In genomic region chr17:47117386-47117785, GRCh38 we compare ENCODE assay signal across 30 cellular contexts.
"Had no signal": no experiment of that assay in that cellular context is flagged by ENCODE, and none has a peak within 500 bp of the region (broad histone marks: within the 10 kb centered on the region; RNA-seq: fewer than 3 reads in every experiment).

No MANE protein-coding gene starts in this region.

- H3K9me3 ChIP-seq: ascending aorta, left lung, ovary, prostate gland, thyroid gland, upper lobe of left lung had no signal

- H3K36me3 ChIP-seq: ovary, prostate gland had no signal

- H3K4me1 Mint-ChIP-seq: activated naive CD8-positive, alpha-beta T cell treated with anti-CD3 and anti-CD28 coated beads, Interleukin-2, amount 10 ng/mL, durations not matched to agents 7 days and 5 days; central memory CD8-positive, alpha-beta T cell; naive B cell; nephron progenitor cell; stimulated activated effector memory CD8-positive, alpha-beta T cell treated with anti-CD3 and anti-CD28 coated beads, Interleukin-12 subunit alpha, Interleukin-12 subunit beta, amount 100 ng/mL, for 72 hours had no signal

- H3K4me3 ChIP-seq: ascending aorta, left lung, lung, ovary, prostate gland, skin epidermis, thyroid gland, upper lobe of left lung had no signal

- ATAC-seq: left lung; sciatic nerve; stimulated activated effector memory CD8-positive, alpha-beta T cell treated with anti-CD3 and anti-CD28 coated beads, Interleukin-12 subunit alpha, Interleukin-12 subunit beta, amount 100 ng/mL, for 72 hours had no signal

- H3K27ac Mint-ChIP-seq: activated naive CD4-positive, alpha-beta T cell treated with anti-CD3 and anti-CD28 coated beads for 36 hours; activated naive CD8-positive, alpha-beta T cell treated with anti-CD3 and anti-CD28 coated beads, Interleukin-2, amount 10 ng/mL, durations not matched to agents 7 days and 5 days; stimulated activated effector memory CD8-positive, alpha-beta T cell treated with anti-CD3 and anti-CD28 coated beads, Interleukin-12 subunit alpha, Interleukin-12 subunit beta, amount 100 ng/mL, for 72 hours; stimulated activated naive CD8-positive, alpha-beta T cell treated with anti-CD3 and anti-CD28 coated beads, Interleukin-15, Interleukin-2, amounts not matched to agents 100 ng/mL and 50 ng/mL, for 24 hours; T-helper 1 cell treated with Interleukin-12 subunit alpha and Interleukin-12 subunit beta and Interleukin-4 antibody, amounts not matched to agents 30 μg/mL and 1 μg/mL, for 36 hours had no signal

- DNase-seq: activated CD4-positive, alpha-beta T cell treated with anti-CD3 and anti-CD28 coated beads for 4 hours; activated CD4-positive, alpha-beta T cell treated with anti-CD3 and anti-CD28 coated beads, Interleukin-2, amount 50 U/mL, for 4 hours; activated effector memory CD4-positive, alpha-beta T cell treated with Interleukin-2 at 50 U/mL for 16 hours; activated naive CD4-positive, alpha-beta T cell treated with anti-CD3 and anti-CD28 coated beads for 36 hours; activated naive CD8-positive, alpha-beta T cell treated with anti-CD3 and anti-CD28 coated beads, Interleukin-2, amount 10 ng/mL, durations not matched to agents 7 days and 5 days; brain microvascular endothelial cell; dermis blood vessel endothelial cell; effector CD8-positive, alpha-beta T cell; kidney glomerular epithelial cell; left lung; naive B cell; nephron progenitor cell; ovary; retina; stimulated activated CD4-positive, alpha-beta T cell treated with anti-CD3 and anti-CD28 coated beads, Interleukin-12 subunit alpha, Interleukin-12 subunit beta, amount 100 ng/mL, for 4 hours; stimulated activated CD4-positive, alpha-beta T cell treated with anti-CD3 and anti-CD28 coated beads, Interleukin-4, amount 100 ng/mL, for 24 hours; SW 1271; T-helper 9 cell; thyroid gland; upper lobe of left lung had no signal

- H3K27ac ChIP-seq: ascending aorta, brain microvascular endothelial cell, left lung, ovary, prostate gland, skin epidermis, thyroid gland, upper lobe of left lung, VCaP had no signal

- H3K27me3 Mint-ChIP-seq: activated naive CD8-positive, alpha-beta T cell treated with anti-CD3 and anti-CD28 coated beads, Interleukin-2, amount 10 ng/mL, durations not matched to agents 7 days and 5 days; central memory CD8-positive, alpha-beta T cell; naive B cell; stimulated activated naive CD8-positive, alpha-beta T cell treated with anti-CD3 and anti-CD28 coated beads, Interleukin-15, Interleukin-2, amounts not matched to agents 100 ng/mL and 50 ng/mL, for 24 hours had no signal

- H3K9me3 Mint-ChIP-seq: activated naive CD4-positive, alpha-beta T cell treated with anti-CD3 and anti-CD28 coated beads for 36 hours; activated naive CD8-positive, alpha-beta T cell treated with anti-CD3 and anti-CD28 coated beads, Interleukin-2, amount 10 ng/mL, durations not matched to agents 7 days and 5 days; central memory CD8-positive, alpha-beta T cell; naive B cell; nephron progenitor cell; stimulated activated effector memory CD8-positive, alpha-beta T cell treated with anti-CD3 and anti-CD28 coated beads, Interleukin-12 subunit alpha, Interleukin-12 subunit beta, amount 100 ng/mL, for 72 hours; stimulated activated naive CD8-positive, alpha-beta T cell treated with anti-CD3 and anti-CD28 coated beads, Interleukin-15, Interleukin-2, amounts not matched to agents 100 ng/mL and 50 ng/mL, for 24 hours; T-helper 1 cell treated with Interleukin-12 subunit alpha and Interleukin-12 subunit beta and Interleukin-4 antibody, amounts not matched to agents 30 μg/mL and 1 μg/mL, for 36 hours had no signal

- H3K4me1 ChIP-seq: ascending aorta, left lung, prostate gland, thyroid gland, upper lobe of left lung had no signal

- H3K27me3 ChIP-seq: ascending aorta, brain microvascular endothelial cell, left lung, ovary, thyroid gland, upper lobe of left lung had no signal

- H3K4me3 Mint-ChIP-seq: activated naive CD4-positive, alpha-beta T cell treated with anti-CD3 and anti-CD28 coated beads for 36 hours; activated naive CD8-positive, alpha-beta T cell treated with anti-CD3 and anti-CD28 coated beads, Interleukin-2, amount 10 ng/mL, durations not matched to agents 7 days and 5 days; central memory CD8-positive, alpha-beta T cell; naive B cell; nephron progenitor cell; stimulated activated effector memory CD8-positive, alpha-beta T cell treated with anti-CD3 and anti-CD28 coated beads, Interleukin-12 subunit alpha, Interleukin-12 subunit beta, amount 100 ng/mL, for 72 hours; stimulated activated naive CD8-positive, alpha-beta T cell treated with anti-CD3 and anti-CD28 coated beads, Interleukin-15, Interleukin-2, amounts not matched to agents 100 ng/mL and 50 ng/mL, for 24 hours; T-helper 1 cell treated with Interleukin-12 subunit alpha and Interleukin-12 subunit beta and Interleukin-4 antibody, amounts not matched to agents 30 μg/mL and 1 μg/mL, for 36 hours had no signal
